Comparison of ENCODE assay signal across 8 cellular contexts in genomic region chr14:106872619-106873446, GRCh38.
A peak's percentile ranks its signal among the peaks of the same experiment; 100 is the strongest.
DNase-seq lines count a peak whose midpoint lies in the region; ATAC-seq and TF ChIP-seq lines count a peak whose summit lies in the region.

No MANE protein-coding gene starts in this region.

- H3K4me3 Mint-ChIP-seq in GM23338: no peak overlapping the region

- H3K27me3 ChIP-seq in DND-41 (ENCODE audit: insufficient read depth, low read length, poor library complexity) (no peaks in the 10 kb centered on the region), GM23338 (ENCODE audit: insufficient read depth) (no peaks in the 10 kb centered on the region), WERI-Rb-1 (ENCODE audit: insufficient read depth, low read depth, severe bottlenecking) (peaks cover 52% of the 10 kb centered on the region), psoas muscle (ENCODE audit: insufficient read depth in 3 of 3, low read length in 2 of 3) (peaks cover 4 to 14% (median 4%) of the 10 kb centered on the region in 3 donors)

- peaks cover 97% of the 10 kb centered on the region for H3K9me3 Mint-ChIP-seq in GM23338

- H3K4me3 ChIP-seq in DND-41 (ENCODE audit: low read depth in 1 of 2, low read length in 2 of 2): peak overlapping the region in 1 of 2 experiments; percentile 50; a peak in 2 of 4 replicates
- no peak overlapping the region for H3K4me3 ChIP-seq in GM23338
- no peak overlapping the region for H3K4me3 ChIP-seq in WERI-Rb-1 (ENCODE audit: low read depth, low read length)
- H3K4me3 ChIP-seq in psoas muscle: no peak overlapping the region

- H3K36me3 ChIP-seq in DND-41 (ENCODE audit: insufficient read depth, low read length): no peaks in the 10 kb centered on the region
- H3K36me3 ChIP-seq in GM23338 (ENCODE audit: insufficient read depth): peaks cover 8% of the 10 kb centered on the region; the same call in 1 of the 2 replicates
- H3K36me3 ChIP-seq in WERI-Rb-1: no peaks in the 10 kb centered on the region
- no peaks in the 10 kb centered on the region for H3K36me3 ChIP-seq in psoas muscle (ENCODE audit: insufficient read depth in 1 of 2, low read depth in 1 of 2)

- no peaks in the 10 kb centered on the region for H3K79me2 ChIP-seq in DND-41 (ENCODE audit: insufficient read depth, low read length)
- H3K79me2 ChIP-seq in GM23338 (replicated peaks; ENCODE audit: insufficient read depth): no peaks in the 10 kb centered on the region

- DNase-seq in DND-41 (peak; percentile 96), GM23338 (ENCODE audit: low spot score) (peak; percentile 3), NCI-H146 treated with DMSO at 0.1 percent for 48 hours (lab: John Stamatoyannopoulos, UW; ENCODE audit: unreplicated experiment) (peak; percentile 78), WERI-Rb-1 (peak; percentile 73), psoas muscle (peak; percentile 48 to 67), islet precursor cell (no peak), anterior cingulate cortex (lab: John Stamatoyannopoulos, UW) (no peak)
- DNase-seq in central memory CD4-positive, alpha-beta T cell: peak; percentile 73

- ATAC-seq in DND-41 (ENCODE audit: insufficient read depth, low read depth) (peak; percentile 71), GM23338 (no peak), psoas muscle (peak in 1 of 4 donors; percentile 53)

- no peaks in the 10 kb centered on the region for H3K4me1 Mint-ChIP-seq in GM23338

- peaks cover 60% of the 10 kb centered on the region for H3K4me1 ChIP-seq in DND-41 (ENCODE audit: insufficient read depth, low read length)
- H3K4me1 ChIP-seq in GM23338 (ENCODE audit: insufficient read depth): no peaks in the 10 kb centered on the region
- H3K4me1 ChIP-seq in psoas muscle: no peaks in the 10 kb centered on the region

- no peaks in the 10 kb centered on the region for H3K9me2 ChIP-seq in GM23338 (ENCODE audit: insufficient read depth)

- no peaks in the 10 kb centered on the region for H3F3A ChIP-seq in GM23338 (replicated peaks; ENCODE audit: low read depth)

- TF ChIP-seq CTCF in DND-41 (IDR thresholded peaks at IDR 0.05; ENCODE audit: borderline replicate concordance, extremely low read depth, low read length, poor library complexity, severe bottlenecking) (peak; percentile 79), GM23338 (conservative IDR thresholded peaks at IDR 0.05; ENCODE audit: low read depth in 2 of 2) (no peak), WERI-Rb-1 (IDR thresholded peaks at IDR 0.05; ENCODE audit: low read depth, low read length) (peak; percentile 62), psoas muscle (IDR thresholded peaks at IDR 0.05) (no peak)

- H3K4me2 ChIP-seq in DND-41 (ENCODE audit: insufficient read depth, low read length) (peak overlapping the region; percentile 73), GM23338 (no peak overlapping the region)

- H3K36me3 Mint-ChIP-seq in GM23338 (ENCODE audit: low read depth): peaks cover 39% of the 10 kb centered on the region

- intact Hi-C loops in psoas muscle (cut with DNase I): no loop called here

- H3K9ac ChIP-seq in DND-41 (ENCODE audit: low read depth, low read length): peak overlapping the region; percentile 52

- H3K27ac Mint-ChIP-seq in GM23338: no peak overlapping the region

- WGBS in psoas muscle, 3 donors: 58 to 72% (median 61%) methylated on average over 16 to 23 of the region's 23 CpGs

- H2AFZ ChIP-seq in DND-41 (ENCODE audit: low read depth, low read length) (peak overlapping the region; percentile 59), GM23338 (no peak overlapping the region)

- H3K9me3 ChIP-seq in DND-41 (ENCODE audit: insufficient read depth, low read length, severe bottlenecking) (no peaks in the 10 kb centered on the region), WERI-Rb-1 (ENCODE audit: severe bottlenecking) (no peaks in the 10 kb centered on the region), psoas muscle (no peaks in the 10 kb centered on the region)

- no peaks in the 10 kb centered on the region for H3K27me3 Mint-ChIP-seq in GM23338 (ENCODE audit: insufficient read depth, low read depth, poor library complexity)

- peak overlapping the region; percentile 93 for H3K27ac ChIP-seq in DND-41 (ENCODE audit: low read length)
- no peak overlapping the region for H3K27ac ChIP-seq in GM23338 (ENCODE audit: low read depth)
- H3K27ac ChIP-seq in WERI-Rb-1: no peak overlapping the region
- no peak overlapping the region for H3K27ac ChIP-seq in psoas muscle

- H4K20me1 ChIP-seq in DND-41 (ENCODE audit: insufficient read depth, low read length) (no peaks in the 10 kb centered on the region), GM23338 (replicated peaks; ENCODE audit: insufficient read depth) (no peaks in the 10 kb centered on the region)

TF ChIP-seq in GM23338, 12 proteins besides CTCF, POLR2A, EP300 and RAD21 (continues in another document):
- TF ChIP-seq STAT1 (IDR thresholded peaks at IDR 0.05; ENCODE audit: unreplicated experiment) (no peak), EZH2phosphoT487 (IDR thresholded peaks at IDR 0.05; ENCODE audit: unreplicated experiment) (no peak), ZNF114 (CRISPR knock-in tag; IDR thresholded peaks at IDR 0.05) (no peak), POLR2AphosphoS5 (IDR thresholded peaks at IDR 0.05; ENCODE audit: low read depth) (no peak), JUNB (IDR thresholded peaks at IDR 0.05; ENCODE audit: unreplicated experiment) (no peak), NANOG (IDR thresholded peaks at IDR 0.05; ENCODE audit: borderline replicate concordance) (no peak), CREB1 (CRISPR knock-in tag; IDR thresholded peaks at IDR 0.05; ENCODE audit: low read depth) (no peak), ETS1 (IDR thresholded peaks at IDR 0.05) (no peak), ZNF462 (CRISPR knock-in tag; IDR thresholded peaks at IDR 0.05) (no peak), ZNF331 (CRISPR knock-in tag; IDR thresholded peaks at IDR 0.05; ENCODE audit: low read depth) (no peak)

Comparison
In these comparisons a context has a peak if more than half of its experiments do, and no peak if none do; other contexts are left out.
1. DNase-seq: peak in DND-41 (single experiment), GM23338 (single experiment), NCI-H146 treated with DMSO at 0.1 percent for 48 hours (single experiment), WERI-Rb-1 (single experiment), central memory CD4-positive, alpha-beta T cell (single experiment) and psoas muscle (2 of 2); none in islet precursor cell (single experiment) and anterior cingulate cortex (0 of 58).
2. CTCF ChIP-seq: peak in DND-41 (single experiment) and WERI-Rb-1 (single experiment); none in GM23338 (0 of 2) and psoas muscle (single experiment).